Comparison of ENCODE assay signal across 21 cellular contexts in genomic region chr4:19329077-19329476, GRCh38.
"Had no signal": no experiment of that assay in that cellular context is flagged by ENCODE, and none has a peak within 500 bp of the region (broad histone marks: within the 10 kb centered on the region; RNA-seq: fewer than 3 reads in every experiment).

No MANE protein-coding gene starts in this region.

- H3K9ac ChIP-seq: KMS-11 had no signal

- H3K36me3 ChIP-seq: ascending aorta had no signal

- H3K4me1 ChIP-seq: ascending aorta, body of pancreas had no signal

- H3K27ac ChIP-seq: ascending aorta, body of pancreas, KMS-11, VCaP had no signal

- DNase-seq: activated CD4-positive, alpha-beta memory T cell treated with anti-CD3 and anti-CD28 coated beads for 36 hours; activated CD4-positive, alpha-beta T cell treated with anti-CD3 and anti-CD28 coated beads, Interleukin-2, amount 10 ng/mL, durations not matched to agents 7 days and 5 days; activated CD4-positive, CD25-positive, alpha-beta regulatory T cell; activated CD8-positive, alpha-beta memory T cell treated with anti-CD3 and anti-CD28 coated beads for 24 hours; activated effector memory CD4-positive, alpha-beta T cell treated with anti-CD3 and anti-CD28 coated beads, Interleukin-2, amount 50 U/mL, for 16 hours; activated naive CD4-positive, alpha-beta T cell treated with Interleukin-2 at 50 U/mL for 16 hours; activated naive CD8-positive, alpha-beta T cell treated with anti-CD3 and anti-CD28 coated beads, Interleukin-2, amount 50 U/mL, for 24 hours; activated T-cell treated with anti-CD3 and anti-CD28 coated beads, Interleukin-2, amount 50 U/mL, for 4 hours; amniotic stem cell; body of pancreas; NCI-H1092; NCI-H1436; NCI-H1694 treated with DMSO at 0.1 percent for 48 hours; NCI-H2029 treated with DMSO at 0.1 percent for 48 hours; NCI-H510A treated with DMSO at 0.1 percent for 48 hours; RPMI8226; T-helper 17 cell; T-helper 9 cell had no signal

- H3K9me3 ChIP-seq: ascending aorta, body of pancreas had no signal

- H3K4me2 ChIP-seq: KMS-11 had no signal

- H3K27me3 ChIP-seq: ascending aorta, body of pancreas had no signal

- H3K4me3 ChIP-seq: ascending aorta, body of pancreas had no signal
